ENCODE assay signal across 16 cellular contexts in the genomic region with DNA sequence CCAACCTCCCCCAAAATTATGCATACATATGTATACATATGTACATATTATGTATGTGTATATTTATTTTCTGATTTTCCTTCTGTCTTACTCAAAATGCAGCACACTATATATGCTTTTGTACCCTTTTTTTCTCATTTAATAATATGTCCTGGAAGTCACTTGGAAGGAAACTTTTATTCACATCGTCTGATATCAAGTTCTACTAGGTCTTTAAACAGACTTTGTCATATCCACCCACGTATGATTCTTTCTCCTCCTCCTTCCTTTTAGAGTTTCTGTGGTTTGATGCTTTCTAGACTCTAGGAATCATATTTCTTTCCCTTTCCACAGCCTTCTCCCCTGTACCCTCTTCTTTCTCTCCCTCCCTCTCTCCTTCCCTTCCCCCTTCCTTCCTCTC. TPM values are rescaled to one million over a fixed set of nuclear protein-coding genes. Genes with fewer than 3 reads are reported as not detected.
"Had no signal": no experiment of that assay in that cellular context is flagged by ENCODE, and none has a peak within 500 bp of the region (broad histone marks: within the 10 kb centered on the region; RNA-seq: fewer than 3 reads in every experiment).

No MANE protein-coding gene starts in this region.

RNA-seq across cellular contexts. Expression of a gene that starts 35.1 kb away (rescaled TPM):
- total RNA-seq: activated B cell treated with CpG ODN at 0.5 μM for 24 hours; activated CD8-positive, alpha-beta memory T cell treated with anti-CD3 and anti-CD28 coated beads for 36 hours; activated CD8-positive, alpha-beta memory T cell treated with anti-CD3 and anti-CD28 coated beads, Interleukin-2, amount 10 ng/mL, durations not matched to agents 7 days and 5 days; activated CD8-positive, alpha-beta T cell treated with anti-CD3 and anti-CD28 coated beads, Interleukin-2, amount 10 ng/mL, durations not matched to agents 7 days and 5 days; activated T-cell treated with anti-CD3 and anti-CD28 coated beads, Interleukin-2, amount 50 U/mL, for 72 hours; adrenal gland; aorta; breast epithelium; cardiac muscle cell; colonic mucosa; dermis microvascular lymphatic vessel endothelial cell; esophagus muscularis mucosa; foreskin keratinocyte; gastrocnemius medialis; heart left ventricle; T-helper 17 cell had no signal
- polyA plus RNA-seq: adrenal gland, aorta, foreskin keratinocyte, heart left ventricle had no signal
